8 cellular contexts compared by ENCODE assay signal in genomic region chr6:109440325-109441068, GRCh38. TPM values are rescaled to one million over a fixed set of nuclear protein-coding genes. Genes with fewer than 3 reads are reported as not detected.
A peak's percentile ranks its signal among the peaks of the same experiment; 100 is the strongest.
DNase-seq lines count a peak whose midpoint lies in the region; ATAC-seq, FAIRE-seq and TF ChIP-seq lines count a peak whose summit lies in the region.

TSS of gene PPIL6 (minus strand) at chr6:109440628. CDS start at chr6:109440590, 38 bp downstream.
TSS of gene SMPD2 (plus strand) at chr6:109440724. CDS start at chr6:109441122, 398 bp downstream.

- H3K27me3 ChIP-seq in WERI-Rb-1 (ENCODE audit: insufficient read depth, low read depth, severe bottlenecking) (no peaks in the 10 kb centered on the region), bronchial epithelial cell (ENCODE audit: control insufficient read depth, insufficient read depth, low read length) (no peaks in the 10 kb centered on the region)

- TF ChIP-seq POLR2A in A549 (IDR thresholded peaks at IDR 0.05; ENCODE audit: low read length) = peak; percentile 57

- no peak for FAIRE-seq in A549 (lab: Jason Lieb, UNC)
- no peak for FAIRE-seq in bronchial epithelial cell (lab: Jason Lieb, UNC)

- H3K36me3 ChIP-seq in WERI-Rb-1 (peaks cover 36% of the 10 kb centered on the region), bronchial epithelial cell (ENCODE audit: control insufficient read depth, insufficient read depth, low read length) (peaks cover 12% of the 10 kb centered on the region)

- TF ChIP-seq CTCF in A549 (IDR thresholded peaks at IDR 0.05) (peak; percentile 27; the same call in 2 of the 3 replicates), WERI-Rb-1 (IDR thresholded peaks at IDR 0.05; ENCODE audit: low read depth, low read length) (peak; percentile 43), bronchial epithelial cell (IDR thresholded peaks at IDR 0.05; ENCODE audit: insufficient read depth, low read length, severe bottlenecking) (peak; percentile 16)

- peak; percentile 81 to 88 for ATAC-seq in A549
- ATAC-seq in GM18508 (IDR thresholded peaks at IDR 0.05; ENCODE audit: insufficient read depth, unreplicated experiment) = peak; percentile 41
- ATAC-seq in HG02973 (IDR thresholded peaks at IDR 0.05; ENCODE audit: unreplicated experiment) = peak; percentile 78

- CTCF ChIA-PET in A549 (lab: Yijun Ruan, JAX) = interaction anchor here (0.7 to 3.2 kb wide), 4 partner anchors 10 to 56 kb away, joined by 3 to 16 read pairs (median 4); no protein-coding TSS in a partner anchor

- no peak for TF ChIP-seq EP300 in A549 (IDR thresholded peaks at IDR 0.05)

- no peak for TF ChIP-seq RAD21 in A549 (conservative IDR thresholded peaks at IDR 0.05 in 1 of 2, IDR thresholded peaks at IDR 0.05 in 1 of 2)

- peak within 1 kb of the TSS; percentile 97 for H3K4me2 ChIP-seq in A549

- DNase-seq in A549 (ENCODE audit: low read depth in 1 of 2, low spot score in 1 of 2) (peak; percentile 57 to 83), NCI-H2107 (lab: John Stamatoyannopoulos, UW) (peak; percentile 37), WERI-Rb-1 (peak; percentile 89), bronchial epithelial cell (ENCODE audit: low read depth) (peak; percentile 53), iris pigment epithelial cell (ENCODE audit: low read depth) (peak; percentile 85)
- peak; percentile 51 to 65 for DNase-seq in stimulated activated CD4-positive, alpha-beta T cell treated with anti-CD3 and anti-CD28 coated beads, Interleukin-12 subunit alpha, Interleukin-12 subunit beta, amount 100 ng/mL, for 24 hours (ENCODE audit: low read depth in 2 of 2)

- WGBS in A549 (ENCODE audit: missing lambda C conversion rate) = no CpG with 5 or more reads among the region's 103 CpGs

- H3K27ac ChIP-seq in A549 = peak within 1 kb of the TSS; percentile 81 to 96
- H3K27ac ChIP-seq in WERI-Rb-1 = peak within 1 kb of the TSS; percentile 85

- POLR2A ChIA-PET in A549 (lab: Yijun Ruan, JAX) = interaction anchor here (0.8 to 2.7 kb wide), 6 partner anchors 11 to 346 kb away, joined by 3 to 18 read pairs (median 6); partner anchors contain the start of genes CD164, CEP57L1, MICAL1 and SESN1

- H3K9me3 ChIP-seq in A549 (no peaks in the 10 kb centered on the region), WERI-Rb-1 (ENCODE audit: severe bottlenecking) (no peaks in the 10 kb centered on the region)

- H3K4me3 ChIP-seq in A549 = peak within 1 kb of the TSS; percentile 76
- H3K4me3 ChIP-seq in WERI-Rb-1 (ENCODE audit: low read depth, low read length) = peak within 1 kb of the TSS; percentile 72
- H3K4me3 ChIP-seq in bronchial epithelial cell (ENCODE audit: low read depth, low read length) = peak within 1 kb of the TSS; percentile 83

- peaks cover 8% of the 10 kb centered on the region for H3K4me1 ChIP-seq in A549

TF ChIP-seq in A549, 52 proteins besides CTCF, POLR2A, EP300 and RAD21 (continues in another document):
- TF ChIP-seq FOXS1 (CRISPR knock-in tag; IDR thresholded peaks at IDR 0.05) = no peak
- TF ChIP-seq PBX3 (IDR thresholded peaks at IDR 0.05) = no peak
- peak; percentile 63; the same call in 1 of the 2 replicates for TF ChIP-seq PHF8 (IDR thresholded peaks at IDR 0.05; ENCODE audit: borderline replicate concordance, low read depth)
- TF ChIP-seq ELK1 (IDR thresholded peaks at IDR 0.05; ENCODE audit: low read depth, low read length) = no peak
- no peak for TF ChIP-seq SREBF2 (IDR thresholded peaks at IDR 0.05)
- no peak for TF ChIP-seq ESRRA (IDR thresholded peaks at IDR 0.05; ENCODE audit: borderline replicate concordance, low read length)
- TF ChIP-seq ZNF302 (CRISPR knock-in tag; IDR thresholded peaks at IDR 0.05) = no peak
- no peak for TF ChIP-seq FOSL2 (IDR thresholded peaks at IDR 0.05)
- TF ChIP-seq FOSL2 (CRISPR knock-in tag; IDR thresholded peaks at IDR 0.05) = 0 out of 2 replicates have a peak, but pooled peaks have one; percentile 4
- TF ChIP-seq CEBPB (IDR thresholded peaks at IDR 0.05) = no peak
- no peak for TF ChIP-seq ZFP36 (IDR thresholded peaks at IDR 0.05; ENCODE audit: borderline replicate concordance, partially characterized antibody)
- peak; percentile 92 for TF ChIP-seq MAX (IDR thresholded peaks at IDR 0.05)
- TF ChIP-seq E2F6 (IDR thresholded peaks at IDR 0.05; ENCODE audit: borderline replicate concordance, low read depth) = peak; percentile 95
- TF ChIP-seq CBX8 (IDR thresholded peaks at IDR 0.05) = no peak
- no peak for TF ChIP-seq KDM1A (IDR thresholded peaks at IDR 0.05; ENCODE audit: low read depth)
- TF ChIP-seq HES2 (IDR thresholded peaks at IDR 0.05) = no peak
- TF ChIP-seq ZC3H11A (IDR thresholded peaks at IDR 0.05) = no peak
- TF ChIP-seq TP53 (CRISPR knock-in tag; IDR thresholded peaks at IDR 0.05) = no peak; the same call in 1 of the 2 replicates
- TF ChIP-seq RNF2 (IDR thresholded peaks at IDR 0.05; ENCODE audit: borderline replicate concordance, low read depth) = peak; percentile 67; the same call in 1 of the 2 replicates
- TF ChIP-seq MYC (IDR thresholded peaks at IDR 0.05; ENCODE audit: borderline replicate concordance, low read length) = 0 out of 2 replicates have a peak, but pooled peaks have one; percentile 66
- no peak for TF ChIP-seq NFE2L2 (conservative IDR thresholded peaks at IDR 0.05; ENCODE audit: low read length)
- peak; percentile 55; the same call in 1 of the 2 replicates for TF ChIP-seq ATOH8 (CRISPR knock-in tag; IDR thresholded peaks at IDR 0.05; ENCODE audit: low read depth)

RNA-seq across cellular contexts. Expression of gene PPIL6, which starts in this region (rescaled TPM):
- polyA plus RNA-seq in A549 (2011; rRNA removed) = 4.4 and 5.0 TPM in 2 replicates
- 0.63 and 0.94 TPM in 2 replicates for polyA plus RNA-seq in A549 (2012; cell fraction: cytosol; rRNA removed)
- 0.22 and 0.24 TPM in 2 replicates for polyA plus RNA-seq in A549 (2012; cell fraction: nucleus; rRNA removed)
- polyA plus RNA-seq in A549 (2017; fragmentation: RNase III; extraction: RNeasy Plus Mini Kit Qiagen cat#74134 plus additional on column Dnase treatment) = 1.6 to 2.7 TPM (median 2.0 TPM) in 3 replicates
- 0.37 and 1.6 TPM in 2 replicates for polyA minus RNA-seq in A549 (2011; rRNA and poly(A)+ RNA removed)
- 8.4 and 9.3 TPM in 2 replicates for total RNA-seq in bronchial epithelial cell

RNA-seq across cellular contexts. Expression of gene SMPD2, which starts in this region (rescaled TPM):
- polyA plus RNA-seq in A549 (2011; rRNA removed) (9.6 and 13.1 TPM in 2 replicates), A549 (2017; fragmentation: RNase III; extraction: RNeasy Plus Mini Kit Qiagen cat#74134 plus additional on column Dnase treatment) (10.0 to 10.7 TPM (median 10.6 TPM) in 3 replicates)
- 12.4 and 14.5 TPM in 2 replicates for polyA plus RNA-seq in A549 (2012; cell fraction: cytosol; rRNA removed)
- 20.1 and 21.3 TPM in 2 replicates for polyA plus RNA-seq in A549 (2012; cell fraction: nucleus; rRNA removed)
- polyA minus RNA-seq in A549 (2011; rRNA and poly(A)+ RNA removed) = 28.5 and 42.4 TPM in 2 replicates
- total RNA-seq in bronchial epithelial cell = 18.9 and 19.7 TPM in 2 replicates

Comparison
In these comparisons a context has a peak if more than half of its experiments do, and no peak if none do; other contexts are left out.
1. Peak in every context shown above with its lines: DNase-seq, ATAC-seq, H3K4me3 ChIP-seq and H3K27ac ChIP-seq.
2. DNase-seq: peak in every context shown above with its lines; median percentile 89 in WERI-Rb-1; 85 in iris pigment epithelial cell; 70 in A549; 58 in stimulated activated CD4-positive, alpha-beta T cell treated with anti-CD3 and anti-CD28 coated beads, Interleukin-12 subunit alpha, Interleukin-12 subunit beta, amount 100 ng/mL, for 24 hours; 53 in bronchial epithelial cell; 37 in NCI-H2107.